11 cellular contexts compared by ENCODE assay signal in genomic region chr1:20058531-20058930, GRCh38. TPM values are rescaled to one million over a fixed set of nuclear protein-coding genes. Genes with fewer than 3 reads are reported as not detected.
DNase-seq lines count a peak whose midpoint lies in the region; ATAC-seq, FAIRE-seq and TF ChIP-seq lines count a peak whose summit lies in the region.
"Had no signal": no experiment of that assay in that cellular context is flagged by ENCODE, and none has a peak within 500 bp of the region (broad histone marks: within the 10 kb centered on the region; RNA-seq: fewer than 3 reads in every experiment).

No MANE protein-coding gene starts in this region.

- no peak overlapping the region for H2AFZ ChIP-seq in keratinocyte (ENCODE audit: control insufficient read depth, low read length)

- H3K9ac ChIP-seq in keratinocyte (ENCODE audit: control insufficient read depth, extremely low read depth, insufficient read depth, low read length), result no peak overlapping the region
- H3K9ac ChIP-seq: KMS-11 had no signal

- H3K27ac Mint-ChIP-seq in activated T-cell treated with anti-CD3 and anti-CD28 coated beads, Interleukin-2, amount 50 U/mL, for 24 hours, result peak overlapping the region; percentile 41

- H3K79me2 ChIP-seq in keratinocyte (ENCODE audit: control insufficient read depth, insufficient read depth, low read length), result no peaks in the 10 kb centered on the region

- no peaks in the 10 kb centered on the region for H3K9me3 Mint-ChIP-seq in activated T-cell treated with anti-CD3 and anti-CD28 coated beads, Interleukin-2, amount 50 U/mL, for 24 hours

- H3K36me3 Mint-ChIP-seq in activated T-cell treated with anti-CD3 and anti-CD28 coated beads, Interleukin-2, amount 50 U/mL, for 24 hours (ENCODE audit: low read depth), result no peaks in the 10 kb centered on the region

- no peak overlapping the region for H3K4me2 ChIP-seq in keratinocyte (ENCODE audit: control insufficient read depth, extremely low read depth, insufficient read depth, low read depth, low read length)
- H3K4me2 ChIP-seq: KMS-11 had no signal

- no peak for TF ChIP-seq CTCF in keratinocyte (optimal IDR thresholded peaks at IDR 0.05 in 1 of 3, IDR thresholded peaks at IDR 0.05 in 1 of 3, conservative IDR thresholded peaks at IDR 0.05 in 1 of 3; ENCODE audit: extremely low read depth in 1 of 3, insufficient read depth in 2 of 3, low read length in 3 of 3)

- H3K27ac ChIP-seq in keratinocyte (ENCODE audit: control insufficient read depth, insufficient read depth, low read length), result no peak overlapping the region
- H3K27ac ChIP-seq: KMS-11 had no signal

- H3K4me1 ChIP-seq in keratinocyte (ENCODE audit: control insufficient read depth, extremely low read depth, insufficient read depth, low read length), result peaks cover 11% of the 10 kb centered on the region

- peaks cover 29% of the 10 kb centered on the region for H3K4me1 Mint-ChIP-seq in activated T-cell treated with anti-CD3 and anti-CD28 coated beads, Interleukin-2, amount 50 U/mL, for 24 hours (ENCODE audit: low read depth)

- no peaks in the 10 kb centered on the region for H3K36me3 ChIP-seq in keratinocyte (ENCODE audit: control insufficient read depth in 2 of 2, extremely low read depth in 1 of 2, insufficient read depth in 2 of 2, low read length in 2 of 2)

- no peak overlapping the region for H3K4me3 ChIP-seq in keratinocyte (ENCODE audit: control insufficient read depth in 2 of 3, extremely low read depth in 1 of 3, insufficient read depth in 2 of 3, low read depth in 1 of 3, low read length in 3 of 3)

- H3K4me3 Mint-ChIP-seq in activated T-cell treated with anti-CD3 and anti-CD28 coated beads, Interleukin-2, amount 50 U/mL, for 24 hours, result no peak overlapping the region

- peaks cover 13% of the 10 kb centered on the region for H3K27me3 Mint-ChIP-seq in activated T-cell treated with anti-CD3 and anti-CD28 coated beads, Interleukin-2, amount 50 U/mL, for 24 hours

- dilution Hi-C loops in keratinocyte (cut with MboI; ENCODE audit: extremely low pct_ligation_motif_present, low sequenced_read_pairs), result no loop called here

- H3K27me3 ChIP-seq in keratinocyte (ENCODE audit: control insufficient read depth, extremely low read depth, insufficient read depth, low read length), result no peaks in the 10 kb centered on the region

- no peaks in the 10 kb centered on the region for H3K9me1 ChIP-seq in keratinocyte (ENCODE audit: control insufficient read depth, extremely low read depth, insufficient read depth, low read length)

- FAIRE-seq in keratinocyte (lab: Jason Lieb, UNC), result peak; percentile 96
- FAIRE-seq: A204.1 had no signal

- no peaks in the 10 kb centered on the region for H3K9me3 ChIP-seq in keratinocyte (ENCODE audit: control insufficient read depth, low read depth, low read length)

- DNase-seq in SIG-M5 treated with dmso at 0.1 percent for 504 hours (lab: John Stamatoyannopoulos, UW; ENCODE audit: unreplicated experiment), result peak; percentile 43
- DNase-seq in SIG-M5 (lab: John Stamatoyannopoulos, UW), result no peak
- peak; percentile 48 for DNase-seq in activated T-cell treated with anti-CD3 and anti-CD28 coated beads, Interleukin-2, amount 50 U/mL, for 24 hours
- DNase-seq in keratinocyte (ENCODE audit: low read depth, low spot score), result peak; percentile 32
- DNase-seq in stimulated activated naive CD8-positive, alpha-beta T cell treated with anti-CD3 and anti-CD28 coated beads, Interleukin-15, Interleukin-2, amounts not matched to agents 100 U/mL and 50 U/mL, for 24 hours, result peak; percentile 27
- DNase-seq in cerebellar nuclear complex (lab: John Stamatoyannopoulos, UW), result no peak
- no peak for DNase-seq in midbrain (lab: John Stamatoyannopoulos, UW)
- DNase-seq: erythroblast had no signal

- H4K20me1 ChIP-seq in keratinocyte (ENCODE audit: control insufficient read depth, extremely low read depth, insufficient read depth, low read length), result no peaks in the 10 kb centered on the region

- ATAC-seq in stimulated activated naive CD8-positive, alpha-beta T cell treated with anti-CD3 and anti-CD28 coated beads, Interleukin-15, Interleukin-2, amounts not matched to agents 100 U/mL and 50 U/mL, for 24 hours, result peak; percentile 95
- no peak for ATAC-seq in GM19324 (IDR thresholded peaks at IDR 0.05; ENCODE audit: low FRiP score, unreplicated experiment)

RNA-seq across cellular contexts. Expression of gene PLA2G5, which starts 11.5 kb away (rescaled TPM):
- polyA plus RNA-seq in keratinocyte, result 0.16 TPM in 1 of 3 replicates, not detected in the others
- polyA plus RNA-seq in keratinocyte (2011; ENCODE audit: low read depth), result not detected
- 0.05 and 0.10 TPM in 2 replicates for polyA plus RNA-seq in keratinocyte (2011; cell fraction: cytosol; rRNA removed)
- not detected in 2 replicates for polyA plus RNA-seq in keratinocyte (2011; cell fraction: nucleus; rRNA removed)
- not detected in 2 replicates for polyA plus RNA-seq in keratinocyte (2012; ENCODE audit: low replicate concordance)
- polyA minus RNA-seq in keratinocyte, result 0.16 TPM in 1 of 3 replicates, not detected in the others
- polyA minus RNA-seq in keratinocyte (2011; cell fraction: cytosol; rRNA and poly(A)+ RNA removed), result not detected
- not detected in 2 replicates for polyA minus RNA-seq in keratinocyte (2011; cell fraction: nucleus; rRNA and poly(A)+ RNA removed)

Comparison
In these comparisons a context has a peak if more than half of its experiments do, and no peak if none do; other contexts are left out.
1. DNase-seq: peak in SIG-M5 treated with dmso at 0.1 percent for 504 hours (single experiment), activated T-cell treated with anti-CD3 and anti-CD28 coated beads, Interleukin-2, amount 50 U/mL, for 24 hours (single experiment), keratinocyte (single experiment) and stimulated activated naive CD8-positive, alpha-beta T cell treated with anti-CD3 and anti-CD28 coated beads, Interleukin-15, Interleukin-2, amounts not matched to agents 100 U/mL and 50 U/mL, for 24 hours (single experiment); none in SIG-M5 (single experiment), cerebellar nuclear complex (0 of 2) and midbrain (single experiment).